ENCODE assay signal across 18 cellular contexts in the genomic region with DNA sequence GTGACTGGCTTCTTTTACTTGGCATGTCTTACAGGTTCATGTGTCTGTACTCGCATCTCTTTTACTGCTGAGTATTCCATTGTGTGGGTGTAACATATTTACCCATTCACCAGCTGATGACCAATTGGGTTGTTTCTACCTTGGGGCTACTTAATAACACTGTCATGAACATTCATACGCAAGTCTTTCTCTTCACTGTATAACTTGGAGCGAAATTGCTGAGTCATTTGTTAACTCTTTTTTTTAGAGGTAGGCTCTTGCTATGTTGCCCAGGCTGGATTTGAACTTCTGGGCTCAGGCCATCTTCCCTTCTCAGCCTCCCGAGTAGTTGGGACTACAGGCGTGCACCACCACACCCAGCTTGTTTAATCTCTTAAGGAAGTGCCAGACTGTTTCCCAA. TPM values are rescaled to one million over a fixed set of nuclear protein-coding genes. Genes with fewer than 3 reads are reported as not detected.
DNase-seq lines count a peak whose midpoint lies in the region; ATAC-seq and TF ChIP-seq lines count a peak whose summit lies in the region.
"Had no signal": no experiment of that assay in that cellular context is flagged by ENCODE, and none has a peak within 500 bp of the region (broad histone marks: within the 10 kb centered on the region; RNA-seq: fewer than 3 reads in every experiment).

No MANE protein-coding gene starts in this region.

- CTCF ChIA-PET in WTC11 (lab: Charles Lee) (no interaction called here), HEK293T (lab: Yijun Ruan, JAX) (no interaction called here)

- no peak overlapping the region for H3K4me3 Mint-ChIP-seq in stimulated activated naive CD8-positive, alpha-beta T cell treated with anti-CD3 and anti-CD28 coated beads, Interleukin-15, Interleukin-2, amounts not matched to agents 100 ng/mL and 50 ng/mL, for 24 hours
- H3K4me3 Mint-ChIP-seq in WTC11: no peak overlapping the region
- H3K4me3 Mint-ChIP-seq: activated CD4-positive, alpha-beta memory T cell treated with anti-CD3 and anti-CD28 coated beads, Interleukin-2, amount 10 ng/mL, durations not matched to agents 7 days and 5 days; CD8-positive, alpha-beta T cell had no signal

- H3K9me3 Mint-ChIP-seq in stimulated activated naive CD8-positive, alpha-beta T cell treated with anti-CD3 and anti-CD28 coated beads, Interleukin-15, Interleukin-2, amounts not matched to agents 100 ng/mL and 50 ng/mL, for 24 hours: no peaks in the 10 kb centered on the region
- H3K9me3 Mint-ChIP-seq in WTC11: no peaks in the 10 kb centered on the region
- H3K9me3 Mint-ChIP-seq: activated CD4-positive, alpha-beta memory T cell treated with anti-CD3 and anti-CD28 coated beads, Interleukin-2, amount 10 ng/mL, durations not matched to agents 7 days and 5 days; CD8-positive, alpha-beta T cell had no signal

- no peak overlapping the region for H3K4me3 ChIP-seq in epithelial cell of esophagus (ENCODE audit: low read length)
- H3K4me3 ChIP-seq: heart right ventricle, thyroid gland had no signal

- no peak for TF ChIP-seq CTCF in WTC11 (IDR thresholded peaks at IDR 0.05)
- TF ChIP-seq CTCF in epithelial cell of esophagus (IDR thresholded peaks at IDR 0.05; ENCODE audit: insufficient read depth, low read depth, low read length, missing control alignments): no peak

- POLR2A ChIA-PET in WTC11 (lab: Charles Lee) (interaction anchor here (0.5 kb wide), 1 partner anchor 359 kb away, joined by 10 read pairs; no protein-coding TSS in a partner anchor), HEK293T (lab: Yijun Ruan, JAX) (no interaction called here)

- H3K27me3 Mint-ChIP-seq in stimulated activated naive CD8-positive, alpha-beta T cell treated with anti-CD3 and anti-CD28 coated beads, Interleukin-15, Interleukin-2, amounts not matched to agents 100 ng/mL and 50 ng/mL, for 24 hours: no peaks in the 10 kb centered on the region
- no peaks in the 10 kb centered on the region for H3K27me3 Mint-ChIP-seq in WTC11 (ENCODE audit: low read depth)
- H3K27me3 Mint-ChIP-seq: activated CD4-positive, alpha-beta memory T cell treated with anti-CD3 and anti-CD28 coated beads, Interleukin-2, amount 10 ng/mL, durations not matched to agents 7 days and 5 days had no signal

- peaks cover 29% of the 10 kb centered on the region for H3K4me1 Mint-ChIP-seq in stimulated activated naive CD8-positive, alpha-beta T cell treated with anti-CD3 and anti-CD28 coated beads, Interleukin-15, Interleukin-2, amounts not matched to agents 100 ng/mL and 50 ng/mL, for 24 hours (ENCODE audit: low read depth)
- peaks cover 16% of the 10 kb centered on the region; the same call in 1 of the 2 replicates for H3K4me1 Mint-ChIP-seq in WTC11

- no peak for DNase-seq in stimulated activated naive CD8-positive, alpha-beta T cell treated with anti-CD3 and anti-CD28 coated beads, Interleukin-15, Interleukin-2, amounts not matched to agents 100 U/mL and 50 U/mL, for 24 hours
- DNase-seq in WTC11 (ENCODE audit: low spot score) (no peak), epithelial cell of esophagus (ENCODE audit: low read depth) (peak; percentile 98), NCI-H524 (lab: John Stamatoyannopoulos, UW) (no peak), HEK293T (ENCODE audit: extremely low spot score) (no peak)
- DNase-seq: activated CD4-positive, alpha-beta memory T cell treated with anti-CD3 and anti-CD28 coated beads, Interleukin-2, amount 10 ng/mL, durations not matched to agents 7 days and 5 days; CD8-positive, alpha-beta T cell; cerebellar nuclear complex; DMS79 treated with DMSO at 0.1 percent for 48 hours; effector memory CD4-positive, alpha-beta T cell; heart right ventricle; NCI-H524 treated with DMSO at 0.1 percent for 48 hours; retina; T-helper 1 cell; thyroid gland had no signal

- H3K36me3 Mint-ChIP-seq in stimulated activated naive CD8-positive, alpha-beta T cell treated with anti-CD3 and anti-CD28 coated beads, Interleukin-15, Interleukin-2, amounts not matched to agents 100 ng/mL and 50 ng/mL, for 24 hours (ENCODE audit: low read depth): peaks cover 47% of the 10 kb centered on the region
- peaks cover 45% of the 10 kb centered on the region for H3K36me3 Mint-ChIP-seq in WTC11

- peak overlapping the region; percentile 27 for H3K27ac Mint-ChIP-seq in stimulated activated naive CD8-positive, alpha-beta T cell treated with anti-CD3 and anti-CD28 coated beads, Interleukin-15, Interleukin-2, amounts not matched to agents 100 ng/mL and 50 ng/mL, for 24 hours
- peak overlapping the region; percentile 41 for H3K27ac Mint-ChIP-seq in WTC11
- H3K27ac Mint-ChIP-seq: CD8-positive, alpha-beta T cell had no signal

- no peak for ATAC-seq in stimulated activated naive CD8-positive, alpha-beta T cell treated with anti-CD3 and anti-CD28 coated beads, Interleukin-15, Interleukin-2, amounts not matched to agents 100 U/mL and 50 U/mL, for 24 hours
- ATAC-seq in WTC11 (no peak), GM18873 (IDR thresholded peaks at IDR 0.05; ENCODE audit: low FRiP score, unreplicated experiment) (no peak), HG03095 (IDR thresholded peaks at IDR 0.05; ENCODE audit: unreplicated experiment) (no peak)
- ATAC-seq: CD8-positive, alpha-beta T cell; heart right ventricle had no signal

TF ChIP-seq in WTC11, 78 proteins besides CTCF, POLR2A, EP300 and RAD21:
- TF ChIP-seq GTF2I (CRISPR knock-in tag; conservative IDR thresholded peaks at IDR 0.05) (no peak), ZNF121 (CRISPR knock-in tag; IDR thresholded peaks at IDR 0.05) (0 out of 2 replicates have a peak, but pooled peaks have one; percentile 15)
TF ChIP-seq in WTC11: peak in this region for 1.

TF ChIP-seq in HEK293T, 16 proteins besides CTCF, POLR2A, EP300 and RAD21:
- no peak for TF ChIP-seq HDGF (IDR thresholded peaks at IDR 0.05; ENCODE audit: borderline replicate concordance)
- no peak for TF ChIP-seq BHLHE40 (IDR thresholded peaks at IDR 0.05; ENCODE audit: borderline replicate concordance)
- TF ChIP-seq CTBP1 (IDR thresholded peaks at IDR 0.05; ENCODE audit: borderline replicate concordance): no peak
- TF ChIP-seq SP1 (IDR thresholded peaks at IDR 0.05): no peak
- TF ChIP-seq SUZ12 (IDR thresholded peaks at IDR 0.05): no peak
- no peak for TF ChIP-seq FOXK2 (IDR thresholded peaks at IDR 0.05)
- no peak for TF ChIP-seq FOXA1 (IDR thresholded peaks at IDR 0.05)
- no peak for TF ChIP-seq LEF1 (IDR thresholded peaks at IDR 0.05; ENCODE audit: borderline replicate concordance)
- TF ChIP-seq ELF4 (IDR thresholded peaks at IDR 0.05): no peak
- TF ChIP-seq, protein P1, sequence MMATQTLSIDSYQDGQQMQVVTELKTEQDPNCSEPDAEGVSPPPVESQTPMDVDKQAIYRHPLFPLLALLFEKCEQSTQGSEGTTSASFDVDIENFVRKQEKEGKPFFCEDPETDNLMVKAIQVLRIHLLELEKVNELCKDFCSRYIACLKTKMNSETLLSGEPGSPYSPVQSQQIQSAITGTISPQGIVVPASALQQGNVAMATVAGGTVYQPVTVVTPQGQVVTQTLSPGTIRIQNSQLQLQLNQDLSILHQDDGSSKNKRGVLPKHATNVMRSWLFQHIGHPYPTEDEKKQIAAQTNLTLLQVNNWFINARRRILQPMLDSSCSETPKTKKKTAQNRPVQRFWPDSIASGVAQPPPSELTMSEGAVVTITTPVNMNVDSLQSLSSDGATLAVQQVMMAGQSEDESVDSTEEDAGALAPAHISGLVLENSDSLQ (IDR thresholded peaks at IDR 0.05): no peak
- TF ChIP-seq ZNF384 (IDR thresholded peaks at IDR 0.05): no peak
- TF ChIP-seq FOXM1 (IDR thresholded peaks at IDR 0.05; ENCODE audit: borderline replicate concordance): no peak
- no peak for TF ChIP-seq TARDBP (IDR thresholded peaks at IDR 0.05)
- no peak for TF ChIP-seq NFRKB (IDR thresholded peaks at IDR 0.05)
- TF ChIP-seq ARNT (IDR thresholded peaks at IDR 0.05): no peak
- TF ChIP-seq L3MBTL2 (conservative IDR thresholded peaks at IDR 0.05): no peak

RNA-seq across cellular contexts. Expression of a gene that starts 6.5 kb away (rescaled TPM):
- 81.5 to 90.3 TPM (median 86.0 TPM) in 3 replicates for total RNA-seq in WTC11 (2021)

RNA-seq across cellular contexts. Expression of a gene that starts 23.5 kb away (rescaled TPM):
- 13.9 to 15.5 TPM (median 14.0 TPM) in 3 replicates for total RNA-seq in WTC11 (2021)
- total RNA-seq: activated CD4-positive, alpha-beta memory T cell treated with anti-CD3 and anti-CD28 coated beads, Interleukin-2, amount 10 ng/mL, durations not matched to agents 7 days and 5 days; CD8-positive, alpha-beta T cell had no signal

RNA-seq across cellular contexts. Expression of a gene that starts 28.6 kb away (rescaled TPM):
- 47.0 to 52.9 TPM (median 49.0 TPM) in 3 replicates for total RNA-seq in WTC11 (2021)
- total RNA-seq: activated CD4-positive, alpha-beta memory T cell treated with anti-CD3 and anti-CD28 coated beads, Interleukin-2, amount 10 ng/mL, durations not matched to agents 7 days and 5 days; CD8-positive, alpha-beta T cell had no signal

RNA-seq across cellular contexts. Expression of a gene that starts 35.4 kb away (rescaled TPM):
- 61.1 to 91.7 TPM (median 69.3 TPM) in 3 replicates for total RNA-seq in WTC11 (2021)
